27 cellular contexts compared by ENCODE assay signal in the genomic region with DNA sequence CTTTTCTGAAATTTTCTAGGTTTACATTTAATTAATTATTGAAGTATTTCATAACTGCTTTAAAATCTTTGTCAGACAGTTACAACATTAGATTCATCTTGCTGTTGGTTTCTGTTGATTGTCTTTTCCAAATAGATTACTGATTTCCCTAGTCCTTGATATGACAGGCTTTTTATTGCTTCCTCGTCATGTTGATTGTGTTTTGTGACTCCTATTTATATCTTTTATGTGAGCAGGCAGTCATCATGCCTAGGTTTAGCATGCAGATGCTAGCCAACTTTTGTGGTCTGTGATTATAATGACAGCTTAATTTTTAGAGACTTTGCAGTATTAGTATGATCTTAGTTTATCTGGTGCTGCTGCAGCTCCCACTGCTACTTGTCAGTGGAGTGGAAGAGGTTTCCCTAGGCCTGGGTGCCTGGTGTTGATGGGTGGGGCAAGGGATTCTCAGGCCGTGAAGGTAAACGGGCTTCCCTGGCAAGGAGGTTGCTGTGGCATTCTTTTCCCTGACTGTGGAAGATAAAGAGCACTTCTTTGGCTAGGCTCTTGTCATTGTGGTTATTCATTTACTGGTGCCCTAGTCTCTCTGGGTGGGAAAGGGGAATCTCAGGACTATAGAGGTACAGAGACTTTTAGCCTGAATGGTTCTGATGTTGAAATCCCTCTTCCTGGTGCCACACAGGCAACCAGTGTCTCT.
"Had no signal": no experiment of that assay in that cellular context is flagged by ENCODE, and none has a peak within 500 bp of the region (broad histone marks: within the 10 kb centered on the region; RNA-seq: fewer than 3 reads in every experiment).

No MANE protein-coding gene starts in this region.

- H3K36me3 ChIP-seq: ascending aorta, brain microvascular endothelial cell, esophagus squamous epithelium, gastrocnemius medialis, pancreas, prostate gland, thoracic aorta, vagina had no signal

- H3K27me3 ChIP-seq: ascending aorta, brain microvascular endothelial cell, esophagus squamous epithelium, gastrocnemius medialis, vagina had no signal

- H3K9me3 ChIP-seq: ascending aorta, esophagus squamous epithelium, gastrocnemius medialis, pancreas, prostate gland, thoracic aorta, vagina had no signal

- DNase-seq: activated CD4-positive, alpha-beta T cell treated with anti-CD3 and anti-CD28 coated beads for 36 hours; activated CD4-positive, CD25-positive, alpha-beta regulatory T cell; activated CD8-positive, alpha-beta memory T cell treated with anti-CD3 and anti-CD28 coated beads, Interleukin-2, amount 10 ng/mL, durations not matched to agents 7 days and 5 days; activated CD8-positive, alpha-beta T cell treated with anti-CD3 and anti-CD28 coated beads, Interleukin-2, amount 10 ng/mL, durations not matched to agents 7 days and 5 days; activated naive CD4-positive, alpha-beta T cell treated with anti-CD3 and anti-CD28 coated beads for 36 hours; activated naive CD8-positive, alpha-beta T cell treated with anti-CD3 and anti-CD28 coated beads, Interleukin-2, amount 10 ng/mL, durations not matched to agents 7 days and 5 days; activated T-cell treated with anti-CD3 and anti-CD28 coated beads, Interleukin-2, amount 50 U/mL, for 48 hours; brain microvascular endothelial cell; dermis blood vessel endothelial cell; effector CD4-positive, alpha-beta T cell; esophagus squamous epithelium; gastrocnemius medialis; hypothalamus; immature natural killer cell; left ventricle myocardium superior; mammary epithelial cell; naive thymus-derived CD8-positive, alpha-beta T cell; nucleus accumbens; pancreas; right cardiac atrium; stimulated activated CD4-positive, alpha-beta T cell treated with anti-CD3 and anti-CD28 coated beads, Interleukin-4, amount 100 ng/mL, for 1 hour; stimulated activated naive CD8-positive, alpha-beta T cell treated with anti-CD3 and anti-CD28 coated beads, Interleukin-15, Interleukin-2, amounts not matched to agents 100 U/mL and 50 U/mL, for 24 hours; T-helper 1 cell had no signal

- H3K4me3 ChIP-seq: ascending aorta, esophagus squamous epithelium, gastrocnemius medialis, pancreas, prostate gland, thoracic aorta, vagina had no signal

- ATAC-seq: activated CD4-positive, alpha-beta T cell treated with anti-CD3 and anti-CD28 coated beads for 36 hours; activated CD8-positive, alpha-beta memory T cell treated with anti-CD3 and anti-CD28 coated beads, Interleukin-2, amount 10 ng/mL, durations not matched to agents 7 days and 5 days; activated CD8-positive, alpha-beta T cell treated with anti-CD3 and anti-CD28 coated beads, Interleukin-2, amount 10 ng/mL, durations not matched to agents 7 days and 5 days; gastrocnemius medialis; left ventricle myocardium superior; naive thymus-derived CD8-positive, alpha-beta T cell; right cardiac atrium; stimulated activated naive CD8-positive, alpha-beta T cell treated with anti-CD3 and anti-CD28 coated beads, Interleukin-15, Interleukin-2, amounts not matched to agents 100 U/mL and 50 U/mL, for 24 hours had no signal

- H3K4me1 ChIP-seq: ascending aorta, esophagus squamous epithelium, gastrocnemius medialis, pancreas, prostate gland, vagina had no signal

- H3K27ac ChIP-seq: ascending aorta, brain microvascular endothelial cell, esophagus squamous epithelium, gastrocnemius medialis, pancreas, prostate gland, thoracic aorta, vagina had no signal
